Comparison of ENCODE assay signal across 8 cellular contexts in the genomic region with DNA sequence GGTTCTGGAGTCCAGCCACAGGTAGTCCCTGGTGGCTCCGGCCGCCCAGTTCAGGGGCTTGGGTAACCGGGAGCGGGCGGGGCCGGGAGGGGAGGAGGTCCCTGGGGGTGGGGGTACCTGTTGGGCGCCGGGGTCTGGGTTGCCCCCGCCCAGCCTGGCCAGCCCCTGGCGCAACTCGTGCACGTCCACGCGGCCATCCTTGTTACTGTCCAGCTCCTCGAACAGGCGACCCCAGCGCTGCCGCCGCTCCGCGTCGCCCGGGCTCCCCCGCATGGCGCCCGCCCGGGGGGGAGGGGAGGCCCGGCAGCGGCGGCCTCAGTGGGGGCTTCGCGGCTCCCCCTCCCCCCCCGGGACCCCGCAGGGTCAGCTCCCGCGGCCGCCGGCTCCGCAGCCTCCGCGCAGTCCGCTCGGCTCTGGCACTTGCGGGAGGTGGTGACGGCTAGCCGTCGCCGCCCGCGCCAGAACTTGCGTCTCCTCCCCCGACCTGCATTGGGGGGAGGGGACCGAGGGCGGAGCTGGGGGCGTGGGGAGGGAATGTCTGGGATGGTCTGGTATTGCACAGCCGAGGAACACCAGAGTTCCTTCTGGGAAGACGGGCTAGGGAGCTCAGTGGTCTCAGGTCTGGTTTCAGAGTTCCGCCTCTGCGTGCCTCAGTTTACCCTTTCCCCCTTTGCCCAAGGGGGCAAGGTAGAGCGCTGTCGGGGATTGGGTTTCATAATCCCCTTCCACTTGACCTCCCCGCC. TPM values are rescaled to one million over a fixed set of nuclear protein-coding genes. Genes with fewer than 3 reads are reported as not detected.
DNase-seq lines count a peak whose midpoint lies in the region; ATAC-seq and TF ChIP-seq lines count a peak whose summit lies in the region.

SLC25A23 (minus strand) TSS at position 437 of the 743 bp plus-strand sequence; CDS start at position 273, 164 bp downstream.

- no peak for TF ChIP-seq POLR2A in ovary (IDR thresholded peaks at IDR 0.05)

- no peak for ATAC-seq in CD4-positive, CD25-positive, alpha-beta regulatory T cell (ENCODE audit: low read depth in 2 of 2)
- ATAC-seq in GM19351 (IDR thresholded peaks at IDR 0.05; ENCODE audit: unreplicated experiment) (peak; percentile 29), Right ventricle myocardium superior (ENCODE audit: poor library complexity) (peak; percentile 85), aorta (ENCODE audit: low FRiP score) (peak; percentile 83)
- peak; percentile 25 for ATAC-seq in activated naive CD8-positive, alpha-beta T cell treated with anti-CD3 and anti-CD28 coated beads, Interleukin-2, amount 10 ng/mL, durations not matched to agents 7 days and 5 days (ENCODE audit: low read depth)

- no peak for TF ChIP-seq EP300 in ovary (IDR thresholded peaks at IDR 0.05)

- H3K27ac ChIP-seq in CD4-positive, CD25-positive, alpha-beta regulatory T cell (ENCODE audit: insufficient read depth, low read length, poor library complexity, severe bottlenecking) = peak within 1 kb of the TSS; percentile 84
- H3K27ac ChIP-seq in SK-N-MC (no peak within 1 kb of the TSS), ovary (peak within 1 kb of the TSS; percentile 28 to 75), aorta (ENCODE audit: low read depth in 1 of 2, low read length in 2 of 2) (peak within 1 kb of the TSS in 1 of 2 donors; percentile 41)

- H3K36me3 ChIP-seq in CD4-positive, CD25-positive, alpha-beta regulatory T cell (ENCODE audit: control insufficient read depth, insufficient read depth, low read length) = no peaks in the 10 kb centered on the region
- peaks cover 12% of the 10 kb centered on the region; the same call in 1 of the 2 replicates for H3K36me3 ChIP-seq in SK-N-MC (ENCODE audit: insufficient read depth, low read length)
- H3K36me3 ChIP-seq in ovary = no peaks in the 10 kb centered on the region
- H3K36me3 ChIP-seq in aorta (ENCODE audit: control insufficient read depth in 1 of 2, insufficient read depth in 2 of 2, low read length in 1 of 2) = peaks cover 0 to 3% of the 10 kb centered on the region in 2 donors

- H3K36me3 Mint-ChIP-seq in CD4-positive, CD25-positive, alpha-beta regulatory T cell = peaks cover 14% of the 10 kb centered on the region
- peaks cover 26% of the 10 kb centered on the region for H3K36me3 Mint-ChIP-seq in activated naive CD8-positive, alpha-beta T cell treated with anti-CD3 and anti-CD28 coated beads, Interleukin-2, amount 10 ng/mL, durations not matched to agents 7 days and 5 days

- peaks cover 30% of the 10 kb centered on the region for H3K4me1 ChIP-seq in CD4-positive, CD25-positive, alpha-beta regulatory T cell (ENCODE audit: control insufficient read depth, insufficient read depth, low read length, poor library complexity, severe bottlenecking)
- H3K4me1 ChIP-seq in ovary (ENCODE audit: insufficient read depth) (peaks cover 10% of the 10 kb centered on the region), aorta (ENCODE audit: control insufficient read depth in 1 of 2, insufficient read depth in 2 of 2, low read length in 2 of 2) (no peaks in the 10 kb centered on the region)

- H3K27me3 ChIP-seq in CD4-positive, CD25-positive, alpha-beta regulatory T cell (ENCODE audit: control insufficient read depth, insufficient read depth, low read length) = no peaks in the 10 kb centered on the region
- H3K27me3 ChIP-seq in ovary (no peaks in the 10 kb centered on the region), aorta (ENCODE audit: control insufficient read depth in 1 of 2, insufficient read depth in 2 of 2, low read length in 1 of 2) (no peaks in the 10 kb centered on the region)

- H3K9me3 ChIP-seq in CD4-positive, CD25-positive, alpha-beta regulatory T cell (ENCODE audit: control insufficient read depth in 2 of 2, low read length in 2 of 2) = peaks cover 2 to 9% of the 10 kb centered on the region in 2 experiments
- H3K9me3 ChIP-seq in SK-N-MC (ENCODE audit: low read depth, low read length) (no peaks in the 10 kb centered on the region), ovary (peaks cover 0 to 1% of the 10 kb centered on the region in 2 donors), aorta (ENCODE audit: control insufficient read depth, low read length) (no peaks in the 10 kb centered on the region)

- POLR2A ChIA-PET in activated naive CD8-positive, alpha-beta T cell treated with anti-CD3 and anti-CD28 coated beads, Interleukin-2, amount 10 ng/mL, durations not matched to agents 7 days and 5 days (lab: Charles Lee) = interaction anchor here (0.8 to 1.3 kb wide), 7 partner anchors 17 to 314 kb away, joined by 3 to 8 read pairs (median 3); partner anchors contain the start of genes DENND1C and KHSRP

- peak within 1 kb of the TSS; percentile 27 to 93 (median 91) for H3K27ac Mint-ChIP-seq in CD4-positive, CD25-positive, alpha-beta regulatory T cell
- peak within 1 kb of the TSS; percentile 88 for H3K27ac Mint-ChIP-seq in activated naive CD8-positive, alpha-beta T cell treated with anti-CD3 and anti-CD28 coated beads, Interleukin-2, amount 10 ng/mL, durations not matched to agents 7 days and 5 days

- peak within 1 kb of the TSS; percentile 71 for H3K9ac ChIP-seq in SK-N-MC (ENCODE audit: insufficient read length)

- DNase-seq in CD4-positive, CD25-positive, alpha-beta regulatory T cell = peak in 2 of 3 donors; percentile 55 to 74
- DNase-seq in HT1080 (ENCODE audit: low read depth) (no peak), SK-N-MC (ENCODE audit: low read depth, low spot score) (peak; percentile 8), Right ventricle myocardium superior (peak; percentile 77), ovary (peak; percentile 59 to 77 (median 66)), aorta (peak; percentile 82 to 89)
- DNase-seq in activated naive CD8-positive, alpha-beta T cell treated with anti-CD3 and anti-CD28 coated beads, Interleukin-2, amount 10 ng/mL, durations not matched to agents 7 days and 5 days = peak; percentile 80

- H3K4me1 Mint-ChIP-seq in CD4-positive, CD25-positive, alpha-beta regulatory T cell = peaks cover 5 to 33% (median 18%) of the 10 kb centered on the region in 4 donors
- H3K4me1 Mint-ChIP-seq in activated naive CD8-positive, alpha-beta T cell treated with anti-CD3 and anti-CD28 coated beads, Interleukin-2, amount 10 ng/mL, durations not matched to agents 7 days and 5 days = peaks cover 14% of the 10 kb centered on the region

- H3K27me3 Mint-ChIP-seq in CD4-positive, CD25-positive, alpha-beta regulatory T cell = peaks cover 4% of the 10 kb centered on the region
- no peaks in the 10 kb centered on the region for H3K27me3 Mint-ChIP-seq in activated naive CD8-positive, alpha-beta T cell treated with anti-CD3 and anti-CD28 coated beads, Interleukin-2, amount 10 ng/mL, durations not matched to agents 7 days and 5 days

- intact Hi-C loops in Right ventricle myocardium superior (cut with DNase I) (loop anchor here (5.0 kb wide), 1 partner anchor 67 kb away; the partner anchor contains the start of gene GTF2F1), ovary (cut with DNase I) (no loop called here), aorta (cut with DNase I) (loop anchor here in 1 of 2 donors (2.0 to 5.0 kb wide), 2 partner anchors 35 to 278 kb away; partner anchors contain the start of genes GPR108, KHSRP and TRIP10)

- peaks cover 0 to 9% (median 1%) of the 10 kb centered on the region in 7 donors for H3K9me3 Mint-ChIP-seq in CD4-positive, CD25-positive, alpha-beta regulatory T cell
- H3K9me3 Mint-ChIP-seq in activated naive CD8-positive, alpha-beta T cell treated with anti-CD3 and anti-CD28 coated beads, Interleukin-2, amount 10 ng/mL, durations not matched to agents 7 days and 5 days = peaks cover 8% of the 10 kb centered on the region

- peak within 1 kb of the TSS; percentile 87 for H3K4me3 ChIP-seq in CD4-positive, CD25-positive, alpha-beta regulatory T cell (ENCODE audit: low read depth, low read length)
- H3K4me3 ChIP-seq in SK-N-MC = peak within 1 kb of the TSS; percentile 85
- peak within 1 kb of the TSS; percentile 76 for H3K4me3 ChIP-seq in ovary
- peak within 1 kb of the TSS; percentile 78 to 86 for H3K4me3 ChIP-seq in aorta (ENCODE audit: low read length in 2 of 2)

- H3K4me3 Mint-ChIP-seq in CD4-positive, CD25-positive, alpha-beta regulatory T cell = peak within 1 kb of the TSS; percentile 94 to 98 (median 96)
- H3K4me3 Mint-ChIP-seq in activated naive CD8-positive, alpha-beta T cell treated with anti-CD3 and anti-CD28 coated beads, Interleukin-2, amount 10 ng/mL, durations not matched to agents 7 days and 5 days = peak within 1 kb of the TSS; percentile 89

- WGBS in ovary, 3 donors = 0 to 1% (median 0%) methylated on average over 27 to 62 of the region's 62 CpGs
- 1% methylated on average over 26 to 62 of the region's 62 CpGs for WGBS in aorta, 2 donors

- no peak for TF ChIP-seq CTCF in ovary (IDR thresholded peaks at IDR 0.05)

RNA-seq across cellular contexts. Expression of gene SLC25A23, which starts in this region (rescaled TPM):
- total RNA-seq in CD4-positive, CD25-positive, alpha-beta regulatory T cell = 10.9 TPM
- 10 to 100 TPM in 2 of 4 donors, 1 to 10 TPM in 2; 6.6 to 14.7 (median 11.1) TPM for polyA plus RNA-seq in CD4-positive, CD25-positive, alpha-beta regulatory T cell
- 34.8 and 39.5 TPM in 2 replicates for total RNA-seq in HT1080 (2014; rRNA removed; shearing (Covaris generic))
- polyA plus RNA-seq in HT1080 (2015; cell fraction: cytosol; rRNA removed) = 28.1 and 29.7 TPM in 2 replicates
- 8.7 and 15.7 TPM in 2 replicates for polyA plus RNA-seq in HT1080 (2015; cell fraction: nucleus; rRNA removed)
- 10 to 100 TPM; 35.5 to 38.3 TPM for total RNA-seq in activated naive CD8-positive, alpha-beta T cell treated with anti-CD3 and anti-CD28 coated beads, Interleukin-2, amount 10 ng/mL, durations not matched to agents 7 days and 5 days
- total RNA-seq in Right ventricle myocardium superior (87.0 TPM), ovary (10 to 100 TPM; 26.7 to 71.3 (median 43.8) TPM), aorta (10 to 100 TPM; 52.8 to 59.0 TPM)
- polyA plus RNA-seq in ovary (10 to 100 TPM; 30.0 to 74.0 TPM), aorta (10 to 100 TPM; 37.9 to 48.1 TPM)

Comparison
In these comparisons a context has a peak if more than half of its experiments do, and no peak if none do; other contexts are left out.
1. ATAC-seq: peak in GM19351 (single experiment), activated naive CD8-positive, alpha-beta T cell treated with anti-CD3 and anti-CD28 coated beads, Interleukin-2, amount 10 ng/mL, durations not matched to agents 7 days and 5 days (single experiment), Right ventricle myocardium superior (single experiment) and aorta (single experiment); none in CD4-positive, CD25-positive, alpha-beta regulatory T cell (0 of 2).
2. Peak in every context shown above with its lines, with median percentiles within 50 percentile points of each other: H3K4me3 ChIP-seq.